9 cellular contexts compared by ENCODE assay signal in the genomic region with DNA sequence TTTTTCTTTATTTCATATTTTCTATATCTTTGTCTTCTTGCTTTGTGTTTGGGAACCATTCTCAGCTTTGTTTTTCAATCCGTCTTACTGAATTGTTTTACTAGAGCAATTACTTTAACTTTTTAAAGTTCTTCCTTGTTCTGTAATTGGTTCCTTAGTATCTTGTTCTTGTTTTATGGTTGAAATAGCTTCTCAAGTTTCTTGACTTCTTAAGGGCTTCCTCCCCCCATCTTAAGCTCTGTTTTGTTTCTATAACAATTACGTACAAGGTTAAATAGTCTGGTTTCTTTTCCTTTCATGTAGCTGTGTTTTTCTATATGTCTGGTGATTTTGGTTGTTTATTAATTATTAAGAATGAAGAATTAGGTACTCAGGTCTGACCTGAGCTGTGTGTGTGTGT.
"Had no signal": no experiment of that assay in that cellular context is flagged by ENCODE, and none has a peak within 500 bp of the region (broad histone marks: within the 10 kb centered on the region; RNA-seq: fewer than 3 reads in every experiment).

No MANE protein-coding gene starts in this region.

- ATAC-seq: GM23338, HepG2 had no signal

- FAIRE-seq: H1, H54, HepG2 had no signal

- H3K36me3 Mint-ChIP-seq: IgD-negative memory B cell had no signal

- H3K27me3 Mint-ChIP-seq: IgD-negative memory B cell had no signal

- DNase-seq: H9, HCEC 1CT, HFFc6 had no signal

- H3K27ac ChIP-seq: HL-60 had no signal

- H3K4me3 ChIP-seq: GM23338 had no signal

- H3K4me3 Mint-ChIP-seq: GM23338, H9, HFFc6, IgD-negative memory B cell had no signal

- H3K9me3 Mint-ChIP-seq: GM23338, H9 had no signal
